In genomic region chrX:10006770-10007169, GRCh38 we compare ENCODE assay signal across 25 cellular contexts. TPM values are rescaled to one million over a fixed set of nuclear protein-coding genes. Genes with fewer than 3 reads are reported as not detected.
DNase-seq lines count a peak whose midpoint lies in the region; ATAC-seq, FAIRE-seq and TF ChIP-seq lines count a peak whose summit lies in the region.
"Had no signal": no experiment of that assay in that cellular context is flagged by ENCODE, and none has a peak within 500 bp of the region (broad histone marks: within the 10 kb centered on the region; RNA-seq: fewer than 3 reads in every experiment).

No MANE protein-coding gene starts in this region.

- peak overlapping the region; percentile 90 for H2BK12ac ChIP-seq in trophoblast cell (ENCODE audit: low read length)

- no peaks in the 10 kb centered on the region for H3K9me3 ChIP-seq in heart right ventricle
- H3K9me3 ChIP-seq in GM12878 (replicated peaks; ENCODE audit: control insufficient read depth, insufficient read depth, low read length), result no peaks in the 10 kb centered on the region
- no peaks in the 10 kb centered on the region for H3K9me3 ChIP-seq in trophoblast cell (ENCODE audit: insufficient read depth, low read depth, low read length)
- no peaks in the 10 kb centered on the region for H3K9me3 ChIP-seq in kidney (ENCODE audit: control insufficient read depth in 1 of 2, low read length in 2 of 2)

- no peaks in the 10 kb centered on the region for H4K20me1 ChIP-seq in GM12878 (ENCODE audit: control insufficient read depth, insufficient read depth)

- TF ChIP-seq CTCF in heart right ventricle (IDR thresholded peaks at IDR 0.05) (no peak), GM12878 (IDR thresholded peaks at IDR 0.05 in 2 of 3, conservative IDR thresholded peaks at IDR 0.05 in 1 of 3; ENCODE audit: control insufficient read depth in 2 of 3, extremely low read depth in 1 of 3, insufficient read depth in 1 of 3, low read depth in 3 of 3, low read length in 3 of 3) (no peak), kidney (IDR thresholded peaks at IDR 0.05; ENCODE audit: borderline replicate concordance, extremely low read depth, insufficient read depth) (no peak)

- H3K4me3 ChIP-seq in heart right ventricle (no peak overlapping the region), GM12878 (no peak overlapping the region), trophoblast cell (ENCODE audit: low read depth, low read length) (no peak overlapping the region), kidney (ENCODE audit: low read length in 2 of 2) (no peak overlapping the region)

- no peak for DNase-seq in heart right ventricle
- DNase-seq in left cardiac atrium, result no peak
- peak; percentile 89 for DNase-seq in ELF-1 (ENCODE audit: low read depth, low spot score)
- no peak for DNase-seq in GM12878 (ENCODE audit: low read depth, low spot score)
- peak; percentile 48 to 72 for DNase-seq in trophoblast cell
- no peak for DNase-seq in GM03348 (ENCODE audit: low spot score)
- DNase-seq in kidney, result no peak
- DNase-seq: C1 segment of cervical spinal cord; CD4-positive, alpha-beta memory T cell; COR-L47; GDM1; GOT3; HCEC 1CT; NCI-H1092; NCI-H1417 treated with DMSO at 0.1 percent for 48 hours; NCI-H1694 treated with DMSO at 0.1 percent for 48 hours; NCI-H2081; NCI-H2227 treated with DMSO at 0.1 percent for 48 hours; NCI-H526 treated with DMSO at 0.1 percent for 48 hours; RPMI8226; SHP77 treated with DMSO at 0.1 percent for 48 hours had no signal

- H3K9ac ChIP-seq in GM12878 (ENCODE audit: control insufficient read depth, insufficient read depth, low read length), result no peak overlapping the region
- no peak overlapping the region for H3K9ac ChIP-seq in trophoblast cell (ENCODE audit: low read length)
- H3K9ac ChIP-seq in kidney (ENCODE audit: low read length in 2 of 2), result no peak overlapping the region

- CTCF ChIA-PET in GM12878 (lab: Yijun Ruan, JAX), result interaction anchor here (1.4 kb wide), 1 partner anchor 113 kb away, joined by 8 read pairs; no protein-coding TSS in a partner anchor

- peak overlapping the region; percentile 99 for H2BK5ac ChIP-seq in trophoblast cell (ENCODE audit: low read depth, low read length, poor library complexity)

- BruUV-seq in GM12878 (replicated peaks; lab: Mats Ljungman, UMichigan), result no TSS peak

- H2AFZ ChIP-seq in GM12878 (ENCODE audit: control insufficient read depth, low read depth, low read length), result no peak overlapping the region
- no peak overlapping the region for H2AFZ ChIP-seq in trophoblast cell (ENCODE audit: insufficient read depth, low read length, poor library complexity)

- FAIRE-seq in GM12878 (lab: Jason Lieb, UNC) (no peak), kidney (lab: Jason Lieb, UNC) (no peak)
- FAIRE-seq: GM12892 had no signal

- intact Hi-C loops in heart right ventricle (cut with DNase I), result loop anchor here in 1 of 10 donors (5.0 kb wide), 1 partner anchor 106 kb away; no protein-coding TSS in a partner anchor
- intact Hi-C loops in left cardiac atrium (cut with DNase I), result no loop called here
- intact Hi-C loops in GM12878 (cut with micrococcal nuclease; ENCODE audit: unreplicated experiment), result no loop called here
- intact Hi-C loops in kidney (cut with DNase I), result no loop called here

- TF ChIP-seq RAD21 in GM12878 (IDR thresholded peaks at IDR 0.05; ENCODE audit: insufficient read depth, low read depth, low read length), result no peak

- TF ChIP-seq EP300 in GM12878 (IDR thresholded peaks at IDR 0.05; ENCODE audit: borderline replicate concordance in 1 of 2, control insufficient read depth in 1 of 2, low read depth in 2 of 2, low read length in 2 of 2), result no peak

- in situ Hi-C loops in GM12878 (cut with MboI), result no loop called here

- H4K8ac ChIP-seq in trophoblast cell (ENCODE audit: low read depth, low read length), result peak overlapping the region; percentile 84

- POLR2A ChIA-PET in GM12878 (lab: Charles Lee), result interaction anchor here (0.9 to 1.3 kb wide), 2 partner anchors 9 to 77 kb away, joined by 4 to 6 read pairs; no protein-coding TSS in a partner anchor

- peak in 6 of 8 donors; percentile 34 to 72 (median 50) for ATAC-seq in heart right ventricle
- no peak for ATAC-seq in left cardiac atrium
- no peak for ATAC-seq in GM12878

- H4K91ac ChIP-seq in trophoblast cell (ENCODE audit: low read depth, low read length), result peak overlapping the region; percentile 96

- H3K79me2 ChIP-seq in GM12878 (ENCODE audit: control insufficient read depth, insufficient read depth, low read length) (no peaks in the 10 kb centered on the region), trophoblast cell (ENCODE audit: control insufficient read depth, insufficient read depth, low read length, poor library complexity) (peaks cover 6% of the 10 kb centered on the region)

- SMC1A ChIA-PET in GM12878 (lab: Charles Lee; ENCODE audit: uncharacterized antibody, unreplicated experiment), result no interaction called here

- WGBS in heart right ventricle, 2 donors, result 63 to 74% methylated on average over 4 of the region's 4 CpGs
- WGBS in GM12878 (ENCODE audit: insufficient coverage, insufficient replicate concordance, low lambda C conversion rate, missing lambda C conversion rate), result 35% methylated on average over 4 of the region's 4 CpGs
- no CpG with 5 or more reads among the region's 4 CpGs for WGBS in trophoblast cell (ENCODE audit: extremely low coverage, insufficient coverage, insufficient read length)

- H2AK5ac ChIP-seq in trophoblast cell (ENCODE audit: low read length), result peak overlapping the region; percentile 86

- H3K36me3 ChIP-seq in heart right ventricle (no peaks in the 10 kb centered on the region), GM12878 (ENCODE audit: control insufficient read depth in 2 of 2, insufficient read depth in 2 of 2, low read length in 1 of 2) (no peaks in the 10 kb centered on the region), trophoblast cell (ENCODE audit: control insufficient read depth in 1 of 2, insufficient read depth in 2 of 2, low read length in 2 of 2) (no peaks in the 10 kb centered on the region), kidney (ENCODE audit: control insufficient read depth in 1 of 2, insufficient read depth in 2 of 2, low read length in 2 of 2) (no peaks in the 10 kb centered on the region)

- peak overlapping the region; percentile 84 for H4K12ac ChIP-seq in trophoblast cell (ENCODE audit: low read depth, low read length)

- H3K79me1 ChIP-seq in trophoblast cell (ENCODE audit: low read length), result peaks cover 17% of the 10 kb centered on the region

- H3K4ac ChIP-seq in trophoblast cell (ENCODE audit: low read depth, low read length), result no peak overlapping the region

- H3K14ac ChIP-seq in trophoblast cell (ENCODE audit: low read length), result peak overlapping the region; percentile 97

- H3K4me2 ChIP-seq in GM12878 (ENCODE audit: control insufficient read depth, insufficient read depth) (no peak overlapping the region), trophoblast cell (ENCODE audit: low read length) (no peak overlapping the region)

- peaks cover 0 to 12% (median 0%) of the 10 kb centered on the region in 7 donors for H3K27me3 ChIP-seq in heart right ventricle
- no peaks in the 10 kb centered on the region for H3K27me3 ChIP-seq in GM12878 (replicated peaks in 1 of 2; ENCODE audit: control insufficient read depth in 2 of 2, insufficient read depth in 2 of 2, low read length in 1 of 2)
- no peaks in the 10 kb centered on the region for H3K27me3 ChIP-seq in trophoblast cell (ENCODE audit: insufficient read depth, low read length)

- peak overlapping the region; percentile 86 for H3K18ac ChIP-seq in trophoblast cell (ENCODE audit: low read length)

- H3K4me1 ChIP-seq in heart right ventricle (peaks cover 0 to 21% (median 9%) of the 10 kb centered on the region in 9 donors), GM12878 (ENCODE audit: control insufficient read depth, insufficient read depth, low read length) (peaks cover 3% of the 10 kb centered on the region), trophoblast cell (ENCODE audit: control insufficient read depth in 1 of 2, insufficient read depth in 2 of 2, low read length in 2 of 2) (peaks cover 7 to 26% of the 10 kb centered on the region in 2 experiments), kidney (ENCODE audit: control insufficient read depth in 1 of 2, insufficient read depth in 1 of 2, low read depth in 1 of 2, low read length in 2 of 2) (no peaks in the 10 kb centered on the region)

- no peak for TF ChIP-seq POLR2A in GM12878 (IDR thresholded peaks at IDR 0.05; ENCODE audit: low read depth, low read length)

- H3K23ac ChIP-seq in trophoblast cell (ENCODE audit: low read length), result no peak overlapping the region

- RAD21 ChIA-PET in GM12878 (lab: Charles Lee; ENCODE audit: unreplicated experiment), result interaction anchor here (0.9 to 1.2 kb wide), 3 partner anchors 10 to 89 kb away, joined by 3 to 5 read pairs (median 3); no protein-coding TSS in a partner anchor

- peak overlapping the region; percentile 98 for H2BK120ac ChIP-seq in trophoblast cell (ENCODE audit: insufficient read depth, low read length, poor library complexity)

- H3K27ac ChIP-seq in heart right ventricle, result peak overlapping the region in 4 of 10 donors; percentile 9 to 53 (median 20)
- H3K27ac ChIP-seq in GM12878 (ENCODE audit: control insufficient read depth, insufficient read depth), result no peak overlapping the region
- peak overlapping the region; percentile 96 for H3K27ac ChIP-seq in trophoblast cell (ENCODE audit: low read depth, low read length)
- no peak overlapping the region for H3K27ac ChIP-seq in kidney (ENCODE audit: low read depth in 2 of 2, low read length in 2 of 2)

TF ChIP-seq in GM12878, 131 proteins besides CTCF, POLR2A, EP300 and RAD21:
- TF ChIP-seq ATF7 (IDR thresholded peaks at IDR 0.05; ENCODE audit: low read depth) (peak; percentile 26; the same call in 1 of the 2 replicates), NBN (IDR thresholded peaks at IDR 0.05) (no peak)

RNA-seq across cellular contexts. Expression of gene CLDN34, which starts 39.6 kb away (rescaled TPM):
- total RNA-seq in heart right ventricle (not detected), left cardiac atrium (not detected), GM12878 (2014; rRNA removed) (not detected in 2 replicates), GM12878 (2014; rRNA removed; fragmentation: Illumina TruSeq; extraction: Trizol) (not detected in 2 replicates), GM12878 (2021) (not detected in 2 replicates), kidney (0.50 TPM)
- polyA plus RNA-seq in heart right ventricle (not detected), GM12878 (2011; rRNA removed) (not detected in 2 replicates), GM12878 (2014; fragmentation: Illumina TruSeq; extraction: Trizol) (not detected in 2 replicates), GM12878 (2014; fragmentation: Nextera tagmentation; extraction: Ambion mirVana) (not detected), GM12878 (2014; rRNA removed) (not detected in 2 replicates), GM12878 (2016; fragmentation: Nextera tagmentation; extraction: Ambion mirVana) (not detected), kidney (ENCODE audit: insufficient read depth, low read depth, low replicate concordance) (not detected)
- total RNA-seq in GM12878 (2013; cell fraction: nucleolus; rRNA removed), result not detected in 2 replicates
- not detected for polyA plus RNA-seq in GM12878 (2011; ENCODE audit: low read depth)
- not detected in 2 replicates for polyA plus RNA-seq in GM12878 (2011; cell fraction: cytosol; rRNA removed)
- not detected in 2 replicates for polyA plus RNA-seq in GM12878 (2011; cell fraction: nucleus; rRNA removed)
- not detected in 2 replicates for polyA plus RNA-seq in GM12878 (2012)
- polyA minus RNA-seq in GM12878 (2011; rRNA and poly(A)+ RNA removed), result not detected in 2 replicates
- polyA minus RNA-seq in GM12878 (2011; cell fraction: cytosol; rRNA and poly(A)+ RNA removed), result not detected in 2 replicates
- polyA minus RNA-seq in GM12878 (2011; cell fraction: nucleus; rRNA and poly(A)+ RNA removed), result not detected in 2 replicates
- polyA plus RNA-seq in trophoblast cell (2013), result 0.16 and 0.22 TPM in 2 replicates
- total RNA-seq: A673; CD4-positive, alpha-beta memory T cell; NCI-H460 had no signal
- polyA plus RNA-seq: CD4-positive, alpha-beta memory T cell; IgD-negative memory B cell had no signal

Comparison
In these comparisons a context has a peak if more than half of its experiments do, and no peak if none do; other contexts are left out.
1. ATAC-seq: peak in heart right ventricle (6 of 8); none in left cardiac atrium (0 of 2) and GM12878 (single experiment).
2. DNase-seq: peak in ELF-1 (single experiment) and trophoblast cell (2 of 2); none in heart right ventricle (0 of 2), left cardiac atrium (single experiment), GM12878 (single experiment), GM03348 (single experiment) and kidney (single experiment).